1 cellular context compared by ENCODE assay signal in genomic region chr11:33989461-33989860, GRCh38.
TF ChIP-seq lines count a peak whose summit lies in the region.

No MANE protein-coding gene starts in this region.

TF ChIP-seq in HepG2, 621 proteins besides CTCF, POLR2A, EP300 and RAD21 (continued from another document):
- TF ChIP-seq E2F5 (CRISPR knock-in tag; conservative IDR thresholded peaks at IDR 0.05), result no peak
